8 cellular contexts compared by ENCODE assay signal in the genomic region with DNA sequence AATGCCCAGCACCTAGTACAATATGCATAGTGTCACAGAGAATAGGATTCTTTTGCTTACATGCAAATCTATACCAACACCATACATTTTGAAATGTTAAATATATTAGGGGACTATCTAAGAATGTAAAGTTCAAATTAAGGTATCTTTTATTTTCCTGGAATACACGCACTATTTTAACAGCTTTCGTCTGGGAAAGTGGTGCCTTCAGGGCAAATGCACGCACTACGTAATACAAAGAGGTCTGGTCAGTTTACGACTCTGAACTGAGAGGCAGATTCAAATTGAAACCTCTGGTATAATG. TPM values are rescaled to one million over a fixed set of nuclear protein-coding genes. Genes with fewer than 3 reads are reported as not detected.
A peak's percentile ranks its signal among the peaks of the same experiment; 100 is the strongest.
DNase-seq lines count a peak whose midpoint lies in the region; ATAC-seq and TF ChIP-seq lines count a peak whose summit lies in the region.

No MANE protein-coding gene starts in this region.

- peaks cover 36% of the 10 kb centered on the region for H3K36me3 Mint-ChIP-seq in activated CD8-positive, alpha-beta T cell treated with anti-CD3 and anti-CD28 coated beads for 36 hours (ENCODE audit: low read depth)

- POLR2A ChIA-PET in activated CD8-positive, alpha-beta T cell treated with anti-CD3 and anti-CD28 coated beads for 36 hours (lab: Charles Lee): interaction anchor here (0.6 to 7.1 kb wide), 27 partner anchors 10 to 296 kb away, joined by 3 to 203 read pairs (median 4); a partner anchor contains a TSS

- H3K27ac ChIP-seq in DND-41 (ENCODE audit: low read length) (peak overlapping the region; percentile 99), prostate gland (peak overlapping the region; percentile 96 to 97)

- peaks cover 58% of the 10 kb centered on the region for H3K4me1 ChIP-seq in DND-41 (ENCODE audit: insufficient read depth, low read length)
- H3K4me1 ChIP-seq in prostate gland (replicated peaks): peaks cover 14% of the 10 kb centered on the region

- H4K20me1 ChIP-seq in DND-41 (ENCODE audit: insufficient read depth, low read length): peaks cover 47% of the 10 kb centered on the region

- DNase-seq in DND-41 (no peak), MG63 (no peak), epithelial cell of proximal tubule (ENCODE audit: low read depth) (no peak), prostate gland (ENCODE audit: low spot score) (no peak), T1000 (lab: John Stamatoyannopoulos, UW) (no peak)
- DNase-seq in stimulated activated CD4-positive, alpha-beta T cell treated with anti-CD3 and anti-CD28 coated beads, Interleukin-1b, Interleukin-23, amount 100 ng/mL, for 48 hours: no peak
- no peak for DNase-seq in activated CD8-positive, alpha-beta T cell treated with anti-CD3 and anti-CD28 coated beads for 36 hours

- 0% methylated on average over 5 of the region's 5 CpGs for WGBS in prostate gland

- no peaks in the 10 kb centered on the region for H3K9me3 Mint-ChIP-seq in activated CD8-positive, alpha-beta T cell treated with anti-CD3 and anti-CD28 coated beads for 36 hours

- H3K27me3 ChIP-seq in DND-41 (ENCODE audit: insufficient read depth, low read length, poor library complexity) (no peaks in the 10 kb centered on the region), MG63 (no peaks in the 10 kb centered on the region), prostate gland (replicated peaks; ENCODE audit: insufficient read depth) (no peaks in the 10 kb centered on the region)

- H3K79me2 ChIP-seq in DND-41 (ENCODE audit: insufficient read depth, low read length): peaks cover 98% of the 10 kb centered on the region

- H3K27ac Mint-ChIP-seq in activated CD8-positive, alpha-beta T cell treated with anti-CD3 and anti-CD28 coated beads for 36 hours: no peak overlapping the region

- H3K4me3 ChIP-seq in DND-41 (ENCODE audit: low read depth in 1 of 2, low read length in 2 of 2) (peak overlapping the region; percentile 56 to 65), MG63 (peak overlapping the region; percentile 94), epithelial cell of proximal tubule (ENCODE audit: low read depth, low read length) (peak overlapping the region; percentile 69), prostate gland (peak overlapping the region; percentile 65 to 70)

- TF ChIP-seq CTCF in DND-41 (IDR thresholded peaks at IDR 0.05; ENCODE audit: borderline replicate concordance, extremely low read depth, low read length, poor library complexity, severe bottlenecking): no peak
- no peak for TF ChIP-seq CTCF in epithelial cell of proximal tubule (conservative IDR thresholded peaks at IDR 0.05; ENCODE audit: low read depth, low read length)
- no peak for TF ChIP-seq CTCF in prostate gland (IDR thresholded peaks at IDR 0.05)
- no peak for TF ChIP-seq CTCF in activated CD8-positive, alpha-beta T cell treated with anti-CD3 and anti-CD28 coated beads for 36 hours (IDR thresholded peaks at IDR 0.05)

- CTCF ChIA-PET in activated CD8-positive, alpha-beta T cell treated with anti-CD3 and anti-CD28 coated beads for 36 hours (lab: Charles Lee): interaction anchor here (0.7 to 1.7 kb wide), 5 partner anchors 9 to 295 kb away, joined by 3 to 12 read pairs (median 4); a partner anchor contains a TSS

- intact Hi-C loops in prostate gland (cut with DNase I): loop anchor here (5.0 to 10.0 kb wide), 4 partner anchors 69 to 296 kb away; a partner anchor contains a TSS
- intact Hi-C loops in activated CD8-positive, alpha-beta T cell treated with anti-CD3 and anti-CD28 coated beads for 36 hours (cut with micrococcal nuclease): no loop called here

- ATAC-seq in DND-41 (ENCODE audit: insufficient read depth, low read depth) (no peak), HG03159 (IDR thresholded peaks at IDR 0.05; ENCODE audit: unreplicated experiment) (no peak)
- no peak for ATAC-seq in activated CD8-positive, alpha-beta T cell treated with anti-CD3 and anti-CD28 coated beads for 36 hours

- no peak overlapping the region for H3K4me3 Mint-ChIP-seq in activated CD8-positive, alpha-beta T cell treated with anti-CD3 and anti-CD28 coated beads for 36 hours

- H3K27me3 Mint-ChIP-seq in activated CD8-positive, alpha-beta T cell treated with anti-CD3 and anti-CD28 coated beads for 36 hours: no peaks in the 10 kb centered on the region

- peaks cover 44% of the 10 kb centered on the region for H3K36me3 ChIP-seq in DND-41 (ENCODE audit: insufficient read depth, low read length)
- peaks cover 55% of the 10 kb centered on the region for H3K36me3 ChIP-seq in MG63
- H3K36me3 ChIP-seq in prostate gland: no peaks in the 10 kb centered on the region

- H2AFZ ChIP-seq in DND-41 (ENCODE audit: low read depth, low read length): no peak overlapping the region

- no peak for TF ChIP-seq POLR2A in prostate gland (IDR thresholded peaks at IDR 0.05)

- H3K9me3 ChIP-seq in DND-41 (ENCODE audit: insufficient read depth, low read length, severe bottlenecking) (no peaks in the 10 kb centered on the region), MG63 (no peaks in the 10 kb centered on the region), prostate gland (no peaks in the 10 kb centered on the region)

- H3K4me2 ChIP-seq in DND-41 (ENCODE audit: insufficient read depth, low read length): peak overlapping the region; percentile 78

- H3K4me1 Mint-ChIP-seq in activated CD8-positive, alpha-beta T cell treated with anti-CD3 and anti-CD28 coated beads for 36 hours (ENCODE audit: low read depth): peaks cover 39% of the 10 kb centered on the region

- peak overlapping the region; percentile 74 for H3K9ac ChIP-seq in DND-41 (ENCODE audit: low read depth, low read length)

RNA-seq across cellular contexts. Expression of a gene that starts 0.9 kb away (rescaled TPM):
- total RNA-seq in MG63 (2014; rRNA removed; shearing (Covaris generic); ENCODE audit: low replicate concordance): 183 and 225 TPM in 2 replicates
- total RNA-seq in epithelial cell of proximal tubule (81.2 and 133 TPM in 2 replicates), prostate gland (100 to 1,000 TPM; 109 to 126 TPM)
- total RNA-seq in activated CD8-positive, alpha-beta T cell treated with anti-CD3 and anti-CD28 coated beads for 36 hours: 100 to 1,000 TPM; 256 to 257 TPM

RNA-seq across cellular contexts. Expression of a gene that starts 26.8 kb away (rescaled TPM):
- total RNA-seq in MG63 (2014; rRNA removed; shearing (Covaris generic); ENCODE audit: low replicate concordance): 20.9 and 34.9 TPM in 2 replicates
- total RNA-seq in epithelial cell of proximal tubule (3.6 and 10.9 TPM in 2 replicates), prostate gland (10 to 100 TPM; 15.8 to 22.8 TPM)
- total RNA-seq in activated CD8-positive, alpha-beta T cell treated with anti-CD3 and anti-CD28 coated beads for 36 hours: 10 to 100 TPM in 1 of 2 experiments, 1 to 10 TPM in 1; 9.7 to 12.0 TPM
